Comparison of ENCODE assay signal across 9 cellular contexts in genomic region chr3:152267319-152267689, GRCh38. TPM values are rescaled to one million over a fixed set of nuclear protein-coding genes. Genes with fewer than 3 reads are reported as not detected.
A peak's percentile ranks its signal among the peaks of the same experiment; 100 is the strongest.
DNase-seq lines count a peak whose midpoint lies in the region; ATAC-seq and TF ChIP-seq lines count a peak whose summit lies in the region.
"Had no signal": no experiment of that assay in that cellular context is flagged by ENCODE, and none has a peak within 500 bp of the region (broad histone marks: within the 10 kb centered on the region; RNA-seq: fewer than 3 reads in every experiment).

No MANE protein-coding gene starts in this region.

- no peaks in the 10 kb centered on the region for H3K27me3 ChIP-seq in DND-41 (ENCODE audit: insufficient read depth, low read length, poor library complexity)
- H3K27me3 ChIP-seq in endocrine pancreas (ENCODE audit: control insufficient read depth, insufficient read depth, low read length) = no peaks in the 10 kb centered on the region
- no peaks in the 10 kb centered on the region for H3K27me3 ChIP-seq in psoas muscle (ENCODE audit: insufficient read depth in 3 of 3, low read length in 2 of 3)

- peak overlapping the region; percentile 92 for H3K27ac ChIP-seq in DND-41 (ENCODE audit: low read length)
- H3K27ac ChIP-seq in psoas muscle = peak overlapping the region; percentile 99

- DNase-seq in DND-41 (no peak), OCI-M1 (lab: John Stamatoyannopoulos, UW) (peak; percentile 40), psoas muscle (no peak), NAMALWA (ENCODE audit: low spot score) (no peak), NCI-H524 treated with DMSO at 0.1 percent for 48 hours (lab: John Stamatoyannopoulos, UW) (no peak), NCI-H526 (lab: John Stamatoyannopoulos, UW) (no peak), G401 (ENCODE audit: low spot score) (no peak)

- H3K4me3 ChIP-seq in DND-41 (ENCODE audit: low read depth in 1 of 2, low read length in 2 of 2) = peak overlapping the region in 1 of 2 experiments; percentile 68; a peak in 2 of 4 replicates
- H3K4me3 ChIP-seq in endocrine pancreas (ENCODE audit: control insufficient read depth, insufficient read depth, low read length) = peak overlapping the region; percentile 84
- peak overlapping the region; percentile 91 for H3K4me3 ChIP-seq in psoas muscle

- peaks cover 24% of the 10 kb centered on the region for H4K20me1 ChIP-seq in DND-41 (ENCODE audit: insufficient read depth, low read length)

- no peak for ATAC-seq in DND-41 (ENCODE audit: insufficient read depth, low read depth)
- no peak for ATAC-seq in psoas muscle
- ATAC-seq: WTC11 had no signal

- H2AFZ ChIP-seq in DND-41 (ENCODE audit: low read depth, low read length) = no peak overlapping the region

- peaks cover 74% of the 10 kb centered on the region for H3K4me1 ChIP-seq in DND-41 (ENCODE audit: insufficient read depth, low read length)
- peaks cover 16% of the 10 kb centered on the region for H3K4me1 ChIP-seq in endocrine pancreas (ENCODE audit: control insufficient read depth, insufficient read depth, low read length)
- H3K4me1 ChIP-seq in psoas muscle = peaks cover 28% of the 10 kb centered on the region

- no peak for TF ChIP-seq CTCF in DND-41 (IDR thresholded peaks at IDR 0.05; ENCODE audit: borderline replicate concordance, extremely low read depth, low read length, poor library complexity, severe bottlenecking)
- no peak for TF ChIP-seq CTCF in psoas muscle (IDR thresholded peaks at IDR 0.05)

- H3K36me3 ChIP-seq in DND-41 (ENCODE audit: insufficient read depth, low read length) = peaks cover 22% of the 10 kb centered on the region
- no peaks in the 10 kb centered on the region for H3K36me3 ChIP-seq in endocrine pancreas (ENCODE audit: control insufficient read depth, insufficient read depth, low read length)
- no peaks in the 10 kb centered on the region for H3K36me3 ChIP-seq in psoas muscle (ENCODE audit: insufficient read depth in 1 of 2, low read depth in 1 of 2)

- H3K4me2 ChIP-seq in DND-41 (ENCODE audit: insufficient read depth, low read length) = peak overlapping the region; percentile 74

- in situ Hi-C loops in G401 (cut with HindIII; ENCODE audit: low sequenced_read_pairs) = no loop called here

- H3K79me2 ChIP-seq in DND-41 (ENCODE audit: insufficient read depth, low read length) = peaks cover 99% of the 10 kb centered on the region

- intact Hi-C loops in psoas muscle (cut with DNase I) = loop anchor here in 1 of 2 donors (5.0 to 10.0 kb wide), 3 partner anchors 35 to 193 kb away; no protein-coding TSS in a partner anchor

- 13 to 43% (median 25%) methylated on average over 5 of the region's 5 CpGs for WGBS in psoas muscle, 3 donors

- H3K9ac ChIP-seq in DND-41 (ENCODE audit: low read depth, low read length) = peak overlapping the region; percentile 93
- no peak overlapping the region for H3K9ac ChIP-seq in endocrine pancreas (ENCODE audit: control insufficient read depth, insufficient read depth, low read length)

- no peaks in the 10 kb centered on the region for H3K9me3 ChIP-seq in DND-41 (ENCODE audit: insufficient read depth, low read length, severe bottlenecking)
- H3K9me3 ChIP-seq in endocrine pancreas (ENCODE audit: control insufficient read depth, low read length) = no peaks in the 10 kb centered on the region
- no peaks in the 10 kb centered on the region for H3K9me3 ChIP-seq in psoas muscle

RNA-seq across cellular contexts. Expression of gene MBNL1, which starts 1.4 kb away (rescaled TPM):
- total RNA-seq in psoas muscle = 100 to 1,000 TPM; 179 to 281 (median 242) TPM
- 100 to 1,000 TPM in 2 of 3 donors, 10 to 100 TPM in 1; 27.4 to 168 (median 108) TPM for polyA plus RNA-seq in psoas muscle
- 31.4 and 61.2 TPM in 2 replicates for total RNA-seq in G401 (2014; rRNA removed; shearing (Covaris generic))
